Comparison of ENCODE assay signal across 9 cellular contexts in genomic region chr6:161948462-161948861, GRCh38.
"Had no signal": no experiment of that assay in that cellular context is flagged by ENCODE, and none has a peak within 500 bp of the region (broad histone marks: within the 10 kb centered on the region; RNA-seq: fewer than 3 reads in every experiment).

No MANE protein-coding gene starts in this region.

- H3K9me3 ChIP-seq: HAP-1 had no signal

- H3K4me2 ChIP-seq: GM23338 had no signal

- FAIRE-seq: H54 had no signal

- H3K4me1 ChIP-seq: HAP-1 had no signal

- H3K4me3 ChIP-seq: GM23248, GM23338, HAP-1 had no signal

- H3K27ac ChIP-seq: GM23248 had no signal

- H3K4me3 Mint-ChIP-seq: GM23338, H9, HFFc6 had no signal

- DNase-seq: GM23248, GOT3, H7, H9, HCEC 1CT, HFFc6 had no signal

- H3K36me3 ChIP-seq: HAP-1 had no signal

- H3K9ac ChIP-seq: GM23248 had no signal

- H3K27ac Mint-ChIP-seq: GM23338, H9, HFFc6 had no signal

- H2AFZ ChIP-seq: GM23248, GM23338 had no signal
